In genomic region chr9:124197177-124198095, GRCh38 we compare ENCODE assay signal across 8 cellular contexts.
DNase-seq lines count a peak whose midpoint lies in the region; ATAC-seq, FAIRE-seq and TF ChIP-seq lines count a peak whose summit lies in the region.

No MANE protein-coding gene starts in this region.

- peaks cover 7% of the 10 kb centered on the region for H3K4me1 Mint-ChIP-seq in activated T-helper 17 cell treated with anti-CD3 and anti-CD28 coated beads, Interleukin-2, amount 50 U/mL, for 72 hours
- H3K4me1 Mint-ChIP-seq in activated CD4-positive, alpha-beta memory T cell treated with anti-CD3 and anti-CD28 coated beads for 36 hours (ENCODE audit: low read depth) = peaks cover 20% of the 10 kb centered on the region

- POLR2A ChIA-PET in activated CD4-positive, alpha-beta memory T cell treated with anti-CD3 and anti-CD28 coated beads for 36 hours (lab: Charles Lee) = no interaction called here

- peaks cover 21% of the 10 kb centered on the region for H3K9me3 Mint-ChIP-seq in activated T-helper 17 cell treated with anti-CD3 and anti-CD28 coated beads, Interleukin-2, amount 50 U/mL, for 72 hours
- peaks cover 17% of the 10 kb centered on the region for H3K9me3 Mint-ChIP-seq in activated CD4-positive, alpha-beta memory T cell treated with anti-CD3 and anti-CD28 coated beads for 36 hours

- WGBS in upper lobe of left lung, 2 donors = 63 to 67% methylated on average over 14 of the region's 14 CpGs
- 67 to 75% (median 75%) methylated on average over 14 of the region's 14 CpGs for WGBS in small intestine, 3 donors

- H3K27me3 ChIP-seq in upper lobe of left lung = no peaks in the 10 kb centered on the region
- H3K27me3 ChIP-seq in small intestine (ENCODE audit: control insufficient read depth in 2 of 2, insufficient read depth in 2 of 2, low read length in 2 of 2) = no peaks in the 10 kb centered on the region

- H3K27ac ChIP-seq in upper lobe of left lung = peak overlapping the region in 3 of 4 donors; percentile 36 to 81 (median 74)
- no peak overlapping the region for H3K27ac ChIP-seq in small intestine (ENCODE audit: low read depth in 1 of 2, low read length in 1 of 2)

- no peaks in the 10 kb centered on the region for H3K36me3 Mint-ChIP-seq in activated T-helper 17 cell treated with anti-CD3 and anti-CD28 coated beads, Interleukin-2, amount 50 U/mL, for 72 hours (ENCODE audit: low read depth)
- H3K36me3 Mint-ChIP-seq in activated CD4-positive, alpha-beta memory T cell treated with anti-CD3 and anti-CD28 coated beads for 36 hours = no peaks in the 10 kb centered on the region

- H3K9me3 ChIP-seq in upper lobe of left lung = no peaks in the 10 kb centered on the region
- no peaks in the 10 kb centered on the region for H3K9me3 ChIP-seq in small intestine (ENCODE audit: control insufficient read depth, low read depth)

- no peak overlapping the region for H3K4me3 ChIP-seq in upper lobe of left lung
- H3K4me3 ChIP-seq in small intestine (ENCODE audit: low read depth in 1 of 2, low read length in 2 of 2) = no peak overlapping the region

- intact Hi-C loops in activated CD4-positive, alpha-beta memory T cell treated with anti-CD3 and anti-CD28 coated beads for 36 hours (cut with micrococcal nuclease) = no loop called here

- no peaks in the 10 kb centered on the region for H3K36me3 ChIP-seq in upper lobe of left lung
- no peaks in the 10 kb centered on the region for H3K36me3 ChIP-seq in small intestine (ENCODE audit: control insufficient read depth in 2 of 2, insufficient read depth in 2 of 2, low read length in 2 of 2)

- peaks cover 0 to 10% (median 0%) of the 10 kb centered on the region in 4 donors for H3K4me1 ChIP-seq in upper lobe of left lung
- no peaks in the 10 kb centered on the region for H3K4me1 ChIP-seq in small intestine (ENCODE audit: control insufficient read depth in 2 of 2, insufficient read depth in 1 of 2, low read depth in 1 of 2, low read length in 1 of 2)

- H3K27me3 Mint-ChIP-seq in activated T-helper 17 cell treated with anti-CD3 and anti-CD28 coated beads, Interleukin-2, amount 50 U/mL, for 72 hours = no peaks in the 10 kb centered on the region
- no peaks in the 10 kb centered on the region for H3K27me3 Mint-ChIP-seq in activated CD4-positive, alpha-beta memory T cell treated with anti-CD3 and anti-CD28 coated beads for 36 hours

- TF ChIP-seq POLR2A in upper lobe of left lung (IDR thresholded peaks at IDR 0.05) = peak in 1 of 4 donors; percentile 40

- peak; percentile 54 for ATAC-seq in GM19372 (IDR thresholded peaks at IDR 0.05; ENCODE audit: low read depth, unreplicated experiment)
- peak; percentile 53 for ATAC-seq in HG03342 (IDR thresholded peaks at IDR 0.05; ENCODE audit: unreplicated experiment)
- ATAC-seq in activated T-helper 17 cell treated with anti-CD3 and anti-CD28 coated beads, Interleukin-2, amount 50 U/mL, for 72 hours (replicated peaks) = no peak
- ATAC-seq in upper lobe of left lung (ENCODE audit: low FRiP score in 2 of 2) = peak; percentile 84 to 87

- H3K27ac Mint-ChIP-seq in activated T-helper 17 cell treated with anti-CD3 and anti-CD28 coated beads, Interleukin-2, amount 50 U/mL, for 72 hours = peak overlapping the region; percentile 76
- H3K27ac Mint-ChIP-seq in activated CD4-positive, alpha-beta memory T cell treated with anti-CD3 and anti-CD28 coated beads for 36 hours = no peak overlapping the region

- no peak for TF ChIP-seq CTCF in upper lobe of left lung (IDR thresholded peaks at IDR 0.05)

- peak; percentile 95 for DNase-seq in CD1c-positive myeloid dendritic cell (ENCODE audit: extremely low spot score)
- peak in 1 of 2 donors; percentile 81 for DNase-seq in upper lobe of left lung
- DNase-seq in activated CD4-positive, alpha-beta T cell treated with anti-CD3 and anti-CD28 coated beads, Interleukin-2, amount 50 U/mL, for 1 hour = no peak
- no peak for DNase-seq in small intestine
- DNase-seq in activated CD4-positive, alpha-beta memory T cell treated with anti-CD3 and anti-CD28 coated beads for 36 hours = no peak

- TF ChIP-seq EP300 in upper lobe of left lung (IDR thresholded peaks at IDR 0.05) = no peak

- H3K4me3 Mint-ChIP-seq in activated T-helper 17 cell treated with anti-CD3 and anti-CD28 coated beads, Interleukin-2, amount 50 U/mL, for 72 hours = no peak overlapping the region
- H3K4me3 Mint-ChIP-seq in activated CD4-positive, alpha-beta memory T cell treated with anti-CD3 and anti-CD28 coated beads for 36 hours = no peak overlapping the region

- FAIRE-seq in small intestine (lab: Jason Lieb, UNC) = no peak

- CTCF ChIA-PET in activated CD4-positive, alpha-beta memory T cell treated with anti-CD3 and anti-CD28 coated beads for 36 hours (lab: Charles Lee) = no interaction called here

Comparison
In these comparisons a context has a peak if more than half of its experiments do, and no peak if none do; other contexts are left out.
1. H3K27ac ChIP-seq: peak in upper lobe of left lung (3 of 4); none in small intestine (0 of 2).